ENCODE assay signal across 1 cellular context in the genomic region with DNA sequence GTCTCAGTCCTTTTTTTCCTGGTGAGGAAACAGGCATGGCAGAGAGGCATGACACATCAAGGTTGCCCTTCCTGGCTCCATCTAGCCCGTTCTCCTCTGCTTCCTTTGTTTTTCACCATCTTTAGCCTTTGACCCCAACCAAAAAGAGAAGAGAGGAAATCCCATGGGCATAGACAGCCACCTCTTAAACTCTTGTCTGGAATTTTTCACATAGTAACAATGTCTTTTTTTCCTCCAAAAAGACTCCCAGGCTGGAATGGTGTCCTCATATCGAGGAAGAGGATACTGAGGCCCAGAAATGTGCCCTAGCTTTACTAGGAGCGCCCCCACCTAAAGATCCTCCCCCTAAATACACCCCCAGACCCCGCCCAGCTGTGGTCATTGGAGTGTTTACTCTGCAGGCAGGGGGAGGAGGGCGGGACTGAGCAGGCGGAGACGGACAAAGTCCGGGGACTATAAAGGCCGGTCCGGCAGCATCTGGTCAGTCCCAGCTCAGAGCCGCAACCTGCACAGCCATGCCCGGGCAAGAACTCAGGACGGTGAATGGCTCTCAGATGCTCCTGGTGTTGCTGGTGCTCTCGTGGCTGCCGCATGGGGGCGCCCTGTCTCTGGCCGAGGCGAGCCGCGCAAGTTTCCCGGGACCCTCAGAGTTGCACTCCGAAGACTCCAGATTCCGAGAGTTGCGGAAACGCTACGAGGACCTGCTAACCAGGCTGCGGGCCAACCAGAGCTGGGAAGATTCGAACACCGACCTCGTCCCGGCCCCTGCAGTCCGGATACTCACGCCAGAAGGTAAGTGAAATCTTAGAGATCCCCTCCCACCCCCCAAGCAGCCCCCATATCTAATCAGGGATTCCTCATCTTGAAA.
TF ChIP-seq lines count a peak whose summit lies in the region.

A gene with protein sequence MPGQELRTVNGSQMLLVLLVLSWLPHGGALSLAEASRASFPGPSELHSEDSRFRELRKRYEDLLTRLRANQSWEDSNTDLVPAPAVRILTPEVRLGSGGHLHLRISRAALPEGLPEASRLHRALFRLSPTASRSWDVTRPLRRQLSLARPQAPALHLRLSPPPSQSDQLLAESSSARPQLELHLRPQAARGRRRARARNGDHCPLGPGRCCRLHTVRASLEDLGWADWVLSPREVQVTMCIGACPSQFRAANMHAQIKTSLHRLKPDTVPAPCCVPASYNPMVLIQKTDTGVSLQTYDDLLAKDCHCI (plus strand): TSS at position 484 of the 868 bp plus-strand sequence. CDS start 32 bp downstream, at position 516.

TF ChIP-seq in HCT116, 20 proteins besides CTCF, POLR2A, EP300 and RAD21 (continued from another document):
- TF ChIP-seq EZH2phosphoT487 (IDR thresholded peaks at IDR 0.05; ENCODE audit: borderline replicate concordance) (no peak), ELF1 (IDR thresholded peaks at IDR 0.05; ENCODE audit: borderline replicate concordance, low read depth) (no peak), MAX (IDR thresholded peaks at IDR 0.05) (peak; percentile 64), CBX3 (IDR thresholded peaks at IDR 0.05; ENCODE audit: low read depth) (peak; percentile 20; the same call in 1 of the 2 replicates), TCF7L2 (IDR thresholded peaks at IDR 0.05; ENCODE audit: borderline replicate concordance, extremely low read depth, insufficient read depth, insufficient read length) (peak; percentile 20), POLR2AphosphoS5 (IDR thresholded peaks at IDR 0.05; ENCODE audit: low read depth, low read length) (peak; percentile 100)
